In genomic region chrX:24955372-24955771, GRCh38 we compare ENCODE assay signal across 21 cellular contexts.
"Had no signal": no experiment of that assay in that cellular context is flagged by ENCODE, and none has a peak within 500 bp of the region (broad histone marks: within the 10 kb centered on the region; RNA-seq: fewer than 3 reads in every experiment).

No MANE protein-coding gene starts in this region.

- H3K27ac ChIP-seq: RWPE1 had no signal

- H3K9ac ChIP-seq: KMS-11, SK-N-SH had no signal

- DNase-seq: IMR-90; Kasumi-1; NCI-H1092 treated with DMSO at 0.1 percent for 48 hours; NCI-H1436; NCI-H187; NCI-H2029; NCI-H2171 treated with DMSO at 0.1 percent for 48 hours; NCI-H345; NCI-H446 treated with DMSO at 0.1 percent for 48 hours; NCI-H510A treated with DMSO at 0.1 percent for 48 hours; NCI-H526; NK-92 treated with Interleukin-12 subunit alpha and Interleukin-12 subunit beta, amount 100 ng/mL, for 24 hours; PC-3; SHP77; SK-N-SH; SW 1271 had no signal

- H3K4me2 ChIP-seq: SK-N-SH had no signal

- ATAC-seq: HepG2, K562, Panc1, PC-3 had no signal

- FAIRE-seq: HepG2, K562 had no signal

- H3K9me3 ChIP-seq: SK-N-SH had no signal

- H3K4me3 ChIP-seq: K562 had no signal
